Comparison of ENCODE assay signal across 8 cellular contexts in genomic region chr11:2271077-2271326, GRCh38.
DNase-seq lines count a peak whose midpoint lies in the region; ATAC-seq lines count a peak whose summit lies in the region.

No MANE protein-coding gene starts in this region.

- peak overlapping the region; percentile 42 for H3K4me3 ChIP-seq in HUES6 (ENCODE audit: low read depth, low read length)
- H3K4me3 ChIP-seq in iPS-15b (ENCODE audit: low read depth, low read length) = peak overlapping the region; percentile 32

- peaks cover 22% of the 10 kb centered on the region for H3K4me1 Mint-ChIP-seq in activated T-cell treated with anti-CD3 and anti-CD28 coated beads, Interleukin-2, amount 50 U/mL, for 24 hours (ENCODE audit: low read depth)

- peaks cover 44% of the 10 kb centered on the region for H3K27me3 Mint-ChIP-seq in activated T-cell treated with anti-CD3 and anti-CD28 coated beads, Interleukin-2, amount 50 U/mL, for 24 hours

- H3K9ac ChIP-seq in HUES6 (ENCODE audit: low read length) = no peak overlapping the region
- H3K9ac ChIP-seq in iPS-15b (ENCODE audit: low read depth, low read length) = no peak overlapping the region

- H3K4me1 ChIP-seq in HUES6 (ENCODE audit: control insufficient read depth, insufficient read depth, low read length) = peaks cover 11% of the 10 kb centered on the region
- no peaks in the 10 kb centered on the region for H3K4me1 ChIP-seq in iPS-15b (ENCODE audit: control insufficient read depth, insufficient read depth, low read length)

- no peaks in the 10 kb centered on the region for H3K36me3 Mint-ChIP-seq in activated T-cell treated with anti-CD3 and anti-CD28 coated beads, Interleukin-2, amount 50 U/mL, for 24 hours (ENCODE audit: low read depth)

- H3K27me3 ChIP-seq in HUES6 (ENCODE audit: control insufficient read depth, insufficient read depth, low read length) (peaks cover 99% of the 10 kb centered on the region), iPS-15b (ENCODE audit: control insufficient read depth, insufficient read depth, low read length) (peaks cover 68% of the 10 kb centered on the region)

- DNase-seq in activated T-cell treated with anti-CD3 and anti-CD28 coated beads, Interleukin-2, amount 50 U/mL, for 24 hours = peak; percentile 71
- DNase-seq in stimulated activated CD4-positive, alpha-beta T cell treated with anti-CD3 and anti-CD28 coated beads, Interleukin-4, amount 100 ng/mL, for 24 hours = peak; percentile 44
- DNase-seq in NCI-H146 (lab: John Stamatoyannopoulos, UW) = no peak

- no peaks in the 10 kb centered on the region for H3K36me3 ChIP-seq in HUES6 (ENCODE audit: control insufficient read depth, insufficient read depth, low read length)
- H3K36me3 ChIP-seq in iPS-15b (ENCODE audit: control insufficient read depth, insufficient read depth, low read length) = no peaks in the 10 kb centered on the region

- no peak overlapping the region for H3K27ac ChIP-seq in HUES6 (ENCODE audit: low read depth, low read length)

- no peaks in the 10 kb centered on the region for H3K9me3 Mint-ChIP-seq in activated T-cell treated with anti-CD3 and anti-CD28 coated beads, Interleukin-2, amount 50 U/mL, for 24 hours

- H3K9me3 ChIP-seq in HUES6 (ENCODE audit: control insufficient read depth, insufficient read depth, low read depth, low read length) (no peaks in the 10 kb centered on the region), iPS-15b (ENCODE audit: control insufficient read depth, insufficient read depth, low read length) (no peaks in the 10 kb centered on the region)

- H3K4me3 Mint-ChIP-seq in activated T-cell treated with anti-CD3 and anti-CD28 coated beads, Interleukin-2, amount 50 U/mL, for 24 hours = no peak overlapping the region

- ATAC-seq in HG03139 (IDR thresholded peaks at IDR 0.05; ENCODE audit: unreplicated experiment) (no peak), GM21360 (IDR thresholded peaks at IDR 0.05; ENCODE audit: unreplicated experiment) (no peak), HG03565 (IDR thresholded peaks at IDR 0.05; ENCODE audit: unreplicated experiment) (no peak)

- no peak overlapping the region for H3K27ac Mint-ChIP-seq in activated T-cell treated with anti-CD3 and anti-CD28 coated beads, Interleukin-2, amount 50 U/mL, for 24 hours
